In genomic region chr1:226635456-226635941, GRCh38 we compare ENCODE assay signal across 11 cellular contexts.
A peak's percentile ranks its signal among the peaks of the same experiment; 100 is the strongest.
DNase-seq lines count a peak whose midpoint lies in the region; ATAC-seq, FAIRE-seq and TF ChIP-seq lines count a peak whose summit lies in the region.
"Had no signal": no experiment of that assay in that cellular context is flagged by ENCODE, and none has a peak within 500 bp of the region (broad histone marks: within the 10 kb centered on the region; RNA-seq: fewer than 3 reads in every experiment).

No MANE protein-coding gene starts in this region.

- no peak for FAIRE-seq in kidney (lab: Jason Lieb, UNC)

- no peaks in the 10 kb centered on the region for H3K9me3 Mint-ChIP-seq in activated T-helper 17 cell treated with anti-CD3 and anti-CD28 coated beads, Interleukin-2, amount 50 U/mL, for 72 hours

- intact Hi-C loops in kidney (cut with DNase I) = no loop called here
- intact Hi-C loops in upper lobe of right lung (cut with DNase I) = loop anchor here (5.0 to 10.0 kb wide), 2 partner anchors 99 to 192 kb away; partner anchors contain the start of gene ITPKB

- no peak for TF ChIP-seq CTCF in kidney (IDR thresholded peaks at IDR 0.05; ENCODE audit: borderline replicate concordance, extremely low read depth, insufficient read depth)
- no peak for TF ChIP-seq CTCF in upper lobe of right lung (IDR thresholded peaks at IDR 0.05)

- no peaks in the 10 kb centered on the region for H3K4me1 ChIP-seq in kidney (ENCODE audit: control insufficient read depth in 1 of 2, insufficient read depth in 1 of 2, low read depth in 1 of 2, low read length in 2 of 2)
- H3K4me1 ChIP-seq in upper lobe of right lung = peaks cover 12% of the 10 kb centered on the region
- H3K4me1 ChIP-seq: parathyroid adenoma had no signal

- H3K27ac Mint-ChIP-seq in activated T-helper 17 cell treated with anti-CD3 and anti-CD28 coated beads, Interleukin-2, amount 50 U/mL, for 72 hours = peak overlapping the region; percentile 82

- H3K4me3 ChIP-seq in kidney (ENCODE audit: low read length in 2 of 2) (no peak overlapping the region), upper lobe of right lung (no peak overlapping the region)

- H3K27me3 ChIP-seq in upper lobe of right lung = no peaks in the 10 kb centered on the region

- no peaks in the 10 kb centered on the region for H3K27me3 Mint-ChIP-seq in activated T-helper 17 cell treated with anti-CD3 and anti-CD28 coated beads, Interleukin-2, amount 50 U/mL, for 72 hours

- peak overlapping the region; percentile 73 for H3K4me3 Mint-ChIP-seq in activated T-helper 17 cell treated with anti-CD3 and anti-CD28 coated beads, Interleukin-2, amount 50 U/mL, for 72 hours

- peak; percentile 34 for DNase-seq in activated T-cell treated with anti-CD3 and anti-CD28 coated beads for 1 hour (ENCODE audit: low read depth)
- DNase-seq in activated T-cell treated with anti-CD3 and anti-CD28 coated beads for 4 hours = no peak
- peak; percentile 51 for DNase-seq in kidney
- peak; percentile 53 for DNase-seq in upper lobe of right lung
- no peak for DNase-seq in nucleus accumbens (lab: John Stamatoyannopoulos, UW)
- DNase-seq: 8988T, NCI-H1694 had no signal

- H3K36me3 ChIP-seq in kidney (ENCODE audit: control insufficient read depth in 1 of 2, insufficient read depth in 2 of 2, low read length in 2 of 2) (peaks cover 0 to 7% of the 10 kb centered on the region in 2 donors), upper lobe of right lung (peaks cover 57% of the 10 kb centered on the region)

- peaks cover 88% of the 10 kb centered on the region for H3K36me3 Mint-ChIP-seq in activated T-helper 17 cell treated with anti-CD3 and anti-CD28 coated beads, Interleukin-2, amount 50 U/mL, for 72 hours (ENCODE audit: low read depth)

- H3K9me3 ChIP-seq in kidney (ENCODE audit: control insufficient read depth in 1 of 2, low read length in 2 of 2) = no peaks in the 10 kb centered on the region
- H3K9me3 ChIP-seq in upper lobe of right lung = no peaks in the 10 kb centered on the region

- peaks cover 18% of the 10 kb centered on the region for H3K4me1 Mint-ChIP-seq in activated T-helper 17 cell treated with anti-CD3 and anti-CD28 coated beads, Interleukin-2, amount 50 U/mL, for 72 hours

- no peak overlapping the region for H3K9ac ChIP-seq in kidney (ENCODE audit: low read length in 2 of 2)
- H3K9ac ChIP-seq: parathyroid adenoma had no signal

- H3K27ac ChIP-seq in kidney (ENCODE audit: low read depth in 2 of 2, low read length in 2 of 2) (no peak overlapping the region), upper lobe of right lung (no peak overlapping the region)
- H3K27ac ChIP-seq: parathyroid adenoma had no signal

- peak; percentile 84 for ATAC-seq in activated T-helper 17 cell treated with anti-CD3 and anti-CD28 coated beads, Interleukin-2, amount 50 U/mL, for 72 hours (replicated peaks)
- ATAC-seq in upper lobe of right lung (no peak), GM18861 (IDR thresholded peaks at IDR 0.05; ENCODE audit: unreplicated experiment) (no peak), GM19455 (IDR thresholded peaks at IDR 0.05; ENCODE audit: unreplicated experiment) (no peak)

Comparison
In these comparisons a context has a peak if more than half of its experiments do, and no peak if none do; other contexts are left out.
1. DNase-seq: peak in activated T-cell treated with anti-CD3 and anti-CD28 coated beads for 1 hour (single experiment), kidney (single experiment) and upper lobe of right lung (single experiment); none in activated T-cell treated with anti-CD3 and anti-CD28 coated beads for 4 hours (single experiment) and nucleus accumbens (0 of 56).